Comparison of ENCODE assay signal across 8 cellular contexts in genomic region chr19:14073232-14073924, GRCh38. TPM values are rescaled to one million over a fixed set of nuclear protein-coding genes. Genes with fewer than 3 reads are reported as not detected.
DNase-seq lines count a peak whose midpoint lies in the region; ATAC-seq and TF ChIP-seq lines count a peak whose summit lies in the region.

No MANE protein-coding gene starts in this region.

- H3K27ac ChIP-seq in mucosa of rectum (ENCODE audit: low read depth in 2 of 2, low read length in 2 of 2), result peak overlapping the region; percentile 95 to 98

- ATAC-seq in HG03139 (IDR thresholded peaks at IDR 0.05; ENCODE audit: unreplicated experiment), result peak; percentile 39

- H3K36me3 ChIP-seq in mucosa of rectum (ENCODE audit: control insufficient read depth in 2 of 2, insufficient read depth in 2 of 2, low read length in 2 of 2), result peaks cover 0 to 2% of the 10 kb centered on the region in 2 donors

- no peak for TF ChIP-seq CTCF in epithelial cell of proximal tubule (conservative IDR thresholded peaks at IDR 0.05; ENCODE audit: low read depth, low read length)

- peaks cover 20 to 35% of the 10 kb centered on the region in 2 donors for H3K4me1 ChIP-seq in mucosa of rectum (ENCODE audit: control insufficient read depth in 2 of 2, insufficient read depth in 2 of 2, low read length in 2 of 2)

- no peaks in the 10 kb centered on the region for H3K9me3 ChIP-seq in mucosa of rectum (ENCODE audit: control insufficient read depth in 2 of 2, low read length in 2 of 2)

- H3K9ac ChIP-seq in mucosa of rectum (ENCODE audit: low read depth in 1 of 2, low read length in 2 of 2), result peak overlapping the region; percentile 89 to 94

- H3K27me3 ChIP-seq in mucosa of rectum (ENCODE audit: control insufficient read depth in 2 of 2, insufficient read depth in 2 of 2, low read length in 2 of 2), result no peaks in the 10 kb centered on the region

- peak; percentile 57 to 81 for DNase-seq in SHP77 (lab: John Stamatoyannopoulos, UW)
- no peak for DNase-seq in SHP77 treated with DMSO at 0.1 percent for 48 hours (lab: John Stamatoyannopoulos, UW)
- peak; percentile 73 for DNase-seq in NOMO-1 treated with dmso at 0.1 percent for 144 hours (lab: John Stamatoyannopoulos, UW; ENCODE audit: unreplicated experiment)
- DNase-seq in activated T-cell treated with anti-CD3 and anti-CD28 coated beads for 48 hours (ENCODE audit: low read depth), result peak; percentile 79
- DNase-seq in epithelial cell of proximal tubule (ENCODE audit: low read depth), result no peak
- peak; percentile 41 to 50 for DNase-seq in stimulated activated CD8-positive, alpha-beta memory T cell treated with anti-CD3 and anti-CD28 coated beads, Interleukin-7, amount 100 ng/mL, for 1 hour (ENCODE audit: low read depth in 2 of 2)

- H3K4me3 ChIP-seq in epithelial cell of proximal tubule (ENCODE audit: low read depth, low read length), result peak overlapping the region; percentile 85
- H3K4me3 ChIP-seq in mucosa of rectum (ENCODE audit: low read length in 2 of 2), result peak overlapping the region; percentile 90 to 91

RNA-seq across cellular contexts. Expression of gene MISP3, which starts 0.8 kb away (rescaled TPM):
- 0.80 and 6.0 TPM in 2 replicates for total RNA-seq in epithelial cell of proximal tubule

RNA-seq across cellular contexts. Expression of gene PALM3, which starts 11.5 kb away (rescaled TPM):
- 0.17 and 0.36 TPM in 2 replicates for total RNA-seq in epithelial cell of proximal tubule

RNA-seq across cellular contexts. Expression of gene C19orf67, which starts 12.2 kb away (rescaled TPM):
- 0.63 TPM in 1 of 2 replicates, not detected in the other for total RNA-seq in epithelial cell of proximal tubule

RNA-seq across cellular contexts. Expression of gene SAMD1, which starts 17.2 kb away (rescaled TPM):
- total RNA-seq in epithelial cell of proximal tubule, result 30.7 and 53.6 TPM in 2 replicates

RNA-seq across cellular contexts. Expression of gene IL27RA, which starts 41.8 kb away (rescaled TPM):
- 9.3 and 10.1 TPM in 2 replicates for total RNA-seq in epithelial cell of proximal tubule

Comparison
In these comparisons a context has a peak if more than half of its experiments do, and no peak if none do; other contexts are left out.
1. DNase-seq: peak in SHP77 (2 of 2), NOMO-1 treated with dmso at 0.1 percent for 144 hours (single experiment), activated T-cell treated with anti-CD3 and anti-CD28 coated beads for 48 hours (single experiment) and stimulated activated CD8-positive, alpha-beta memory T cell treated with anti-CD3 and anti-CD28 coated beads, Interleukin-7, amount 100 ng/mL, for 1 hour (2 of 2); none in SHP77 treated with DMSO at 0.1 percent for 48 hours (single experiment) and epithelial cell of proximal tubule (single experiment).